Comparison of ENCODE assay signal across 8 cellular contexts in genomic region chr1:11478571-11479374, GRCh38. TPM values are rescaled to one million over a fixed set of nuclear protein-coding genes. Genes with fewer than 3 reads are reported as not detected.
DNase-seq lines count a peak whose midpoint lies in the region; ATAC-seq and TF ChIP-seq lines count a peak whose summit lies in the region.

Gene DISP3 (plus strand): TSS chr1:11479155. CDS start chr1:11500993, 21,838 bp downstream.

- H2BK5ac ChIP-seq in neuronal stem cell (ENCODE audit: low read length) = peak within 1 kb of the TSS; percentile 43

- POLR2A ChIA-PET in CD8-positive, alpha-beta memory T cell (lab: Charles Lee) = interaction anchor here (1.0 kb wide), 1 partner anchor 23 kb away, joined by 5 read pairs; no protein-coding TSS in a partner anchor

- H3K9me3 Mint-ChIP-seq in CD8-positive, alpha-beta memory T cell = peaks cover 0 to 12% (median 0%) of the 10 kb centered on the region in 5 donors
- H3K9me3 Mint-ChIP-seq in IgD-negative memory B cell = no peaks in the 10 kb centered on the region
- no peaks in the 10 kb centered on the region for H3K9me3 Mint-ChIP-seq in activated T-helper 2 cell treated with anti-CD3 and anti-CD28 coated beads, Interferon-gamma antibody, Interleukin-2, Interleukin-4, amounts not matched to agents 10 μg/mL and 5 μg/mL and 100 μg/mL, durations not matched to agents 14 hours and 24 hours and 36 hours

- peaks cover 8% of the 10 kb centered on the region for H3K4me1 ChIP-seq in CD8-positive, alpha-beta memory T cell (ENCODE audit: insufficient read depth, low read length)
- H3K4me1 ChIP-seq in Peyer's patch (peaks cover 0 to 18% (median 7%) of the 10 kb centered on the region in 4 donors), neuronal stem cell (ENCODE audit: control insufficient read depth in 2 of 2, insufficient read depth in 1 of 2, low read depth in 1 of 2, low read length in 2 of 2) (peaks cover 0 to 5% of the 10 kb centered on the region in 2 donors)

- intact Hi-C loops in activated T-helper 2 cell treated with anti-CD3 and anti-CD28 coated beads, Interferon-gamma antibody, Interleukin-2, Interleukin-4, amounts not matched to agents 10 μg/mL and 5 μg/mL and 100 μg/mL, durations not matched to agents 14 hours and 24 hours and 36 hours (cut with micrococcal nuclease) = no loop called here

- peaks cover 43 to 72% of the 10 kb centered on the region in 2 donors for H3K27me3 Mint-ChIP-seq in CD8-positive, alpha-beta memory T cell
- H3K27me3 Mint-ChIP-seq in IgD-negative memory B cell = peaks cover 43% of the 10 kb centered on the region
- H3K27me3 Mint-ChIP-seq in activated T-helper 2 cell treated with anti-CD3 and anti-CD28 coated beads, Interferon-gamma antibody, Interleukin-2, Interleukin-4, amounts not matched to agents 10 μg/mL and 5 μg/mL and 100 μg/mL, durations not matched to agents 14 hours and 24 hours and 36 hours (ENCODE audit: low read depth) = peaks cover 25% of the 10 kb centered on the region

- peak; percentile 59 for ATAC-seq in GM19455 (IDR thresholded peaks at IDR 0.05; ENCODE audit: unreplicated experiment)

- WGBS in neuronal stem cell (ENCODE audit: extremely low coverage in 2 of 2, insufficient read length in 2 of 2, insufficient replicate concordance in 1 of 2), 2 donors = no CpG with 5 or more reads among the region's 96 CpGs

- H3K27ac ChIP-seq in CD8-positive, alpha-beta memory T cell (ENCODE audit: low read depth, low read length) = no peak within 1 kb of the TSS
- H3K27ac ChIP-seq in Peyer's patch = peak within 1 kb of the TSS in 1 of 4 donors; percentile 46
- H3K27ac ChIP-seq in neuronal stem cell (replicated peaks; ENCODE audit: low read length) = peak within 1 kb of the TSS; percentile 72
- no peak within 1 kb of the TSS for H3K27ac ChIP-seq in substantia nigra (ENCODE audit: low read depth, low read length, poor library complexity, severe bottlenecking)

- H3K9ac ChIP-seq in neuronal stem cell (ENCODE audit: low read depth, low read length, poor library complexity) = peak within 1 kb of the TSS; percentile 94

- peaks cover 0 to 5% (median 0%) of the 10 kb centered on the region in 3 donors for H3K36me3 Mint-ChIP-seq in CD8-positive, alpha-beta memory T cell
- H3K36me3 Mint-ChIP-seq in IgD-negative memory B cell = peaks cover 2% of the 10 kb centered on the region
- H3K36me3 Mint-ChIP-seq in activated T-helper 2 cell treated with anti-CD3 and anti-CD28 coated beads, Interferon-gamma antibody, Interleukin-2, Interleukin-4, amounts not matched to agents 10 μg/mL and 5 μg/mL and 100 μg/mL, durations not matched to agents 14 hours and 24 hours and 36 hours (ENCODE audit: low read depth) = no peaks in the 10 kb centered on the region

- H3K4me1 Mint-ChIP-seq in CD8-positive, alpha-beta memory T cell = peaks cover 9 to 16% (median 14%) of the 10 kb centered on the region in 3 donors
- H3K4me1 Mint-ChIP-seq in IgD-negative memory B cell = peaks cover 4 to 13% (median 9%) of the 10 kb centered on the region in 3 donors
- H3K4me1 Mint-ChIP-seq in activated T-helper 2 cell treated with anti-CD3 and anti-CD28 coated beads, Interferon-gamma antibody, Interleukin-2, Interleukin-4, amounts not matched to agents 10 μg/mL and 5 μg/mL and 100 μg/mL, durations not matched to agents 14 hours and 24 hours and 36 hours (ENCODE audit: low read depth) = peaks cover 3% of the 10 kb centered on the region

- peak; percentile 15 to 61 (median 40) for TF ChIP-seq CTCF in Peyer's patch (IDR thresholded peaks at IDR 0.05)
- TF ChIP-seq CTCF in fibroblast of the aortic adventitia (IDR thresholded peaks at IDR 0.05; ENCODE audit: insufficient read depth, low read length) = peak; percentile 30

- H4K91ac ChIP-seq in neuronal stem cell (ENCODE audit: low read depth, low read length, poor library complexity) = no peak within 1 kb of the TSS

- H3K18ac ChIP-seq in neuronal stem cell (ENCODE audit: low read length) = peak within 1 kb of the TSS; percentile 99

- no peak for TF ChIP-seq POLR2A in Peyer's patch (IDR thresholded peaks at IDR 0.05)

- peak within 1 kb of the TSS; percentile 87 for H2BK12ac ChIP-seq in neuronal stem cell (ENCODE audit: low read length)

- CTCF ChIA-PET in CD8-positive, alpha-beta memory T cell (lab: Charles Lee) = interaction anchor here (0.8 kb wide), 1 partner anchor 9 kb away, joined by 4 read pairs; no protein-coding TSS in a partner anchor

- no peaks in the 10 kb centered on the region for H3K9me3 ChIP-seq in CD8-positive, alpha-beta memory T cell (ENCODE audit: low read length)
- no peaks in the 10 kb centered on the region for H3K9me3 ChIP-seq in Peyer's patch
- H3K9me3 ChIP-seq in neuronal stem cell (replicated peaks in 1 of 2; ENCODE audit: control insufficient read depth in 2 of 2, insufficient read depth in 1 of 2, low read depth in 1 of 2, low read length in 2 of 2) = peaks cover 0 to 1% of the 10 kb centered on the region in 2 donors

- H3K4me2 ChIP-seq in neuronal stem cell (ENCODE audit: insufficient read depth, low read length, poor library complexity, severe bottlenecking) = peak within 1 kb of the TSS; percentile 92

- H3K27me3 ChIP-seq in CD8-positive, alpha-beta memory T cell (ENCODE audit: insufficient read depth, low read length, poor library complexity, severe bottlenecking) = peaks cover 20% of the 10 kb centered on the region
- H3K27me3 ChIP-seq in Peyer's patch (peaks cover 0 to 17% of the 10 kb centered on the region in 2 donors), neuronal stem cell (ENCODE audit: control insufficient read depth in 3 of 3, insufficient read depth in 3 of 3, low read depth in 1 of 3, low read length in 3 of 3) (peaks cover 0 to 31% (median 27%) of the 10 kb centered on the region in 3 experiments)

- peak within 1 kb of the TSS; percentile 100 for H2AFZ ChIP-seq in neuronal stem cell (ENCODE audit: low read length)

- peak within 1 kb of the TSS; percentile 64 to 82 (median 70) for H3K4me3 Mint-ChIP-seq in CD8-positive, alpha-beta memory T cell
- H3K4me3 Mint-ChIP-seq in IgD-negative memory B cell = peak within 1 kb of the TSS; percentile 52 to 88 (median 72)
- peak within 1 kb of the TSS; percentile 49 for H3K4me3 Mint-ChIP-seq in activated T-helper 2 cell treated with anti-CD3 and anti-CD28 coated beads, Interferon-gamma antibody, Interleukin-2, Interleukin-4, amounts not matched to agents 10 μg/mL and 5 μg/mL and 100 μg/mL, durations not matched to agents 14 hours and 24 hours and 36 hours (ENCODE audit: low read depth)

- H3K4me3 ChIP-seq in CD8-positive, alpha-beta memory T cell (ENCODE audit: low read length) = peak within 1 kb of the TSS; percentile 37
- H3K4me3 ChIP-seq in Peyer's patch (peak within 1 kb of the TSS; percentile 37 to 65 (median 54)), fibroblast of the aortic adventitia (ENCODE audit: low read depth, low read length) (peak within 1 kb of the TSS; percentile 59), neuronal stem cell (ENCODE audit: low read length in 2 of 2) (peak within 1 kb of the TSS; percentile 77 to 84)

- H4K8ac ChIP-seq in neuronal stem cell (ENCODE audit: low read depth, low read length) = no peak within 1 kb of the TSS

- DNase-seq in CD8-positive, alpha-beta memory T cell = peak; percentile 48 to 74 (median 57)
- DNase-seq in Peyer's patch = peak; percentile 50 to 67 (median 61)
- DNase-seq in activated T-helper 2 cell treated with anti-CD3 and anti-CD28 coated beads, Interferon-gamma antibody, Interleukin-2, Interleukin-4, amounts not matched to agents 10 μg/mL and 5 μg/mL and 100 μg/mL, durations not matched to agents 14 hours and 24 hours and 36 hours (ENCODE audit: low spot score) = peak; percentile 58
- peak; percentile 25 for DNase-seq in fibroblast of the aortic adventitia (ENCODE audit: low read depth)
- DNase-seq in neuronal stem cell (ENCODE audit: low spot score) = peak; percentile 92
- DNase-seq in substantia nigra (lab: John Stamatoyannopoulos, UW) = peak in 48 of 49 donors; percentile 28 to 93 (median 80)

- H3K4ac ChIP-seq in neuronal stem cell (ENCODE audit: low read length) = no peak within 1 kb of the TSS

- no peak within 1 kb of the TSS for H3K27ac Mint-ChIP-seq in CD8-positive, alpha-beta memory T cell
- peak within 1 kb of the TSS in 2 of 3 donors; percentile 3 to 63 for H3K27ac Mint-ChIP-seq in IgD-negative memory B cell
- no peak within 1 kb of the TSS for H3K27ac Mint-ChIP-seq in activated T-helper 2 cell treated with anti-CD3 and anti-CD28 coated beads, Interferon-gamma antibody, Interleukin-2, Interleukin-4, amounts not matched to agents 10 μg/mL and 5 μg/mL and 100 μg/mL, durations not matched to agents 14 hours and 24 hours and 36 hours

- peak within 1 kb of the TSS; percentile 67 for H2AK5ac ChIP-seq in neuronal stem cell (ENCODE audit: low read depth, low read length)

- no peak within 1 kb of the TSS for H3K14ac ChIP-seq in neuronal stem cell (ENCODE audit: low read length)

- peak within 1 kb of the TSS; percentile 90 for H3K23ac ChIP-seq in neuronal stem cell (ENCODE audit: low read depth, low read length, poor library complexity)

- H3K36me3 ChIP-seq in CD8-positive, alpha-beta memory T cell (ENCODE audit: insufficient read depth, low read length) = no peaks in the 10 kb centered on the region
- H3K36me3 ChIP-seq in Peyer's patch = no peaks in the 10 kb centered on the region
- no peaks in the 10 kb centered on the region for H3K36me3 ChIP-seq in neuronal stem cell (replicated peaks in 1 of 2; ENCODE audit: control insufficient read depth in 2 of 2, insufficient read depth in 2 of 2, low read length in 2 of 2)

- no peak within 1 kb of the TSS for H2BK15ac ChIP-seq in neuronal stem cell (ENCODE audit: low read length)

- H2BK120ac ChIP-seq in neuronal stem cell (ENCODE audit: low read depth, low read length) = no peak within 1 kb of the TSS

- no peaks in the 10 kb centered on the region for H3K79me1 ChIP-seq in neuronal stem cell (ENCODE audit: low read depth, low read length)

RNA-seq across cellular contexts. Expression of gene DISP3, which starts in this region (rescaled TPM):
- under 1 TPM; 0.35 to 0.42 TPM for total RNA-seq in CD8-positive, alpha-beta memory T cell
- polyA plus RNA-seq in CD8-positive, alpha-beta memory T cell = 0.46 TPM
- polyA plus RNA-seq in IgD-negative memory B cell = not detected
- total RNA-seq in Peyer's patch (1 to 10 TPM in 2 of 4 donors, under 1 TPM in 1, not detected in 1; 0.54 to 2.4 (median 1.8) TPM), fibroblast of the aortic adventitia (ENCODE audit: low replicate concordance) (not detected in 2 replicates)
- 0.23 and 0.46 TPM in 2 replicates for total RNA-seq in activated T-helper 2 cell treated with anti-CD3 and anti-CD28 coated beads, Interferon-gamma antibody, Interleukin-2, Interleukin-4, amounts not matched to agents 10 μg/mL and 5 μg/mL and 100 μg/mL, durations not matched to agents 14 hours and 24 hours and 36 hours
- 1.1 TPM for polyA plus RNA-seq in neuronal stem cell (2013, experiment 1 of 2)
- polyA plus RNA-seq in neuronal stem cell (2013, experiment 2 of 2) = 1.3 TPM

Comparison
In these comparisons a context has a peak if more than half of its experiments do, and no peak if none do; other contexts are left out.
1. Peak in DNase-seq and H3K4me3 ChIP-seq in CD8-positive, alpha-beta memory T cell; RNA of the gene not detected or under 1 TPM.
2. Peak in DNase-seq in activated T-helper 2 cell treated with anti-CD3 and anti-CD28 coated beads, Interferon-gamma antibody, Interleukin-2, Interleukin-4, amounts not matched to agents 10 μg/mL and 5 μg/mL and 100 μg/mL, durations not matched to agents 14 hours and 24 hours and 36 hours; RNA of the gene not detected or under 1 TPM.
3. Peak in DNase-seq and H3K4me3 ChIP-seq in fibroblast of the aortic adventitia; RNA of the gene not detected or under 1 TPM.
4. DNase-seq: peak in every context shown above with its lines; median percentile 92 in neuronal stem cell; 80 in substantia nigra; 61 in Peyer's patch; 58 in activated T-helper 2 cell treated with anti-CD3 and anti-CD28 coated beads, Interferon-gamma antibody, Interleukin-2, Interleukin-4, amounts not matched to agents 10 μg/mL and 5 μg/mL and 100 μg/mL, durations not matched to agents 14 hours and 24 hours and 36 hours; 57 in CD8-positive, alpha-beta memory T cell; 25 in fibroblast of the aortic adventitia.
5. H3K27ac Mint-ChIP-seq: peak in IgD-negative memory B cell (2 of 3); none in CD8-positive, alpha-beta memory T cell (0 of 8) and activated T-helper 2 cell treated with anti-CD3 and anti-CD28 coated beads, Interferon-gamma antibody, Interleukin-2, Interleukin-4, amounts not matched to agents 10 μg/mL and 5 μg/mL and 100 μg/mL, durations not matched to agents 14 hours and 24 hours and 36 hours (single experiment).
6. Peak in every context shown above with its lines, with median percentiles within 50 percentile points of each other: H3K4me3 ChIP-seq and H3K4me3 Mint-ChIP-seq.